ENCODE assay signal across 8 cellular contexts in the genomic region with DNA sequence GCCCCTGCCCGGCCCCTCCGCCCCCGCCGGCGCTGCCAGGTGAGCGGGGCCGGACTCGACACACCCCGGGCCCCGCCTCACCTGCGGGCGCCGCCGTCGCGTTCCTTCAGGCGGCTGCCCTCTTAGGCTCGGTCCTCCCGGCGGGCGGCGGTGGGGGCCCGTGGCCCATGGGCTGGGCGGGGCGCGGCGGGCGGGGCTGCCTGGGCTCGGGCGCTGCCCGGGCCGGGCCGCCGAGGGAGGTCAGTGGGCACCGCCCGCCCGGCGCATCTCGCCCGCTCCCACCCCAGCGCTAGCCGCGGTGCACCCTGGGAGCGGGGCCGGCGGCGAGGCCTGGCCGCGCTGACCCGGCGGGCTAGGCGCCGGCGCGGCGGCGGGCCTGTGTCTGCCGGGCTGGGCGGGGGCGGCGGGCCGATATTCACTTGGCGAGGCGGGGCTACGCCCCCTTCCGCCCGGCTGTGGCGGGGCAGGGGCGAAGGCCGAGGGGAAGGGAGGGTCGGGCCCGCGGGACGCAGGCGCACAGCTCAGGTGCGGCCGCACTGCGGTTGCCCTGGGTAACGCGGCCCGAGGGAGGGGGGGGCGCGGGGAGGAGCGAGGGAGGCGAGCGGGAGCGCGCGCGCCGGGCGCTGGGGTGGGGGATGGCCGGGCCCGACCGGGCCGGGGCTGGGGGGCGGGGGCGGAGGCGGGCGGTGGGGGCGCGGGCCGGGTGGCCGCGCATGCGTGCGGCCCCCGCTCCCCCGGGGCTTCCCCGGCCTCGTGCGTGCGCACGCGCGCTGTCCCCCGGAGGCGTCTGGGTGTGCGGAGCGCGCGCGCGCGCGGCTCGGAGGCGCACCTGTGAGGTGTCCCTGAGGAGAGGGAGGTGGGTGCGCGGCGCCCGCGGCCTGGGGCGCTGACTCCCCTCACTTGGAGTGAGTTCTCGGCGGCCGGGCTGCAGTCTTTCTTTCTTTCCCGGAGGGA. TPM values are rescaled to one million over a fixed set of nuclear protein-coding genes. Genes with fewer than 3 reads are reported as not detected.
DNase-seq lines count a peak whose midpoint lies in the region; ATAC-seq and TF ChIP-seq lines count a peak whose summit lies in the region.

A gene with protein sequence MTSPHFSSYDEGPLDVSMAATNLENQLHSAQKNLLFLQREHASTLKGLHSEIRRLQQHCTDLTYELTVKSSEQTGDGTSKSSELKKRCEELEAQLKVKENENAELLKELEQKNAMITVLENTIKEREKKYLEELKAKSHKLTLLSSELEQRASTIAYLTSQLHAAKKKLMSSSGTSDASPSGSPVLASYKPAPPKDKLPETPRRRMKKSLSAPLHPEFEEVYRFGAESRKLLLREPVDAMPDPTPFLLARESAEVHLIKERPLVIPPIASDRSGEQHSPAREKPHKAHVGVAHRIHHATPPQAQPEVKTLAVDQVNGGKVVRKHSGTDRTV (minus strand): TSS at position 384 of the 954 bp plus-strand sequence. CDS start 28,526 bp downstream, outside the sequence.
A gene (plus strand): TSS at position 768 of the 954 bp plus-strand sequence. CDS start 38,930 bp downstream, outside the sequence.

- peak; percentile 4 for TF ChIP-seq CTCF in kidney epithelial cell (IDR thresholded peaks at IDR 0.05; ENCODE audit: insufficient read depth, low read length, poor library complexity, severe bottlenecking)

- peak within 1 kb of the TSS; percentile 86 for H3K4me3 ChIP-seq in kidney epithelial cell (ENCODE audit: low read depth, low read length)

- H3K27me3 ChIP-seq in kidney epithelial cell (ENCODE audit: control insufficient read depth, insufficient read depth, low read length): no peaks in the 10 kb centered on the region

- peak; percentile 99 for DNase-seq in AG08395 (ENCODE audit: low spot score)
- DNase-seq in NCI-H2227 treated with DMSO at 0.1 percent for 48 hours (lab: John Stamatoyannopoulos, UW): peak; percentile 93
- peak; percentile 84 for DNase-seq in cerebellar cortex (ENCODE audit: low spot score)
- DNase-seq in kidney epithelial cell (ENCODE audit: low read depth): no peak
- peak; percentile 84 to 92 for DNase-seq in stimulated activated CD4-positive, alpha-beta T cell treated with anti-CD3 and anti-CD28 coated beads, Interleukin-15, amount 100 ng/mL, for 48 hours (ENCODE audit: low read depth in 2 of 2)

- no peaks in the 10 kb centered on the region for H3K36me3 ChIP-seq in kidney epithelial cell (ENCODE audit: control insufficient read depth, insufficient read depth, low read length)

- ATAC-seq in GM18909 (IDR thresholded peaks at IDR 0.05; ENCODE audit: poor library complexity, unreplicated experiment): peak; percentile 78
- ATAC-seq in HG03159 (IDR thresholded peaks at IDR 0.05; ENCODE audit: unreplicated experiment): peak; percentile 75
- peak; percentile 85 to 88 for ATAC-seq in activated CD4-positive, CD25-positive, alpha-beta regulatory T cell treated with anti-CD3 and anti-CD28 coated beads, Interleukin-2, amount 50 U/mL, for 24 hours

RNA-seq across cellular contexts. Expression of the first gene that starts in this region (rescaled TPM):
- 30.8 and 43.0 TPM in 2 replicates for total RNA-seq in kidney epithelial cell

RNA-seq across cellular contexts. Expression of the second gene that starts in this region (rescaled TPM):
- total RNA-seq in kidney epithelial cell: 97.5 and 122 TPM in 2 replicates
